ENCODE assay signal across 7 cellular contexts in the genomic region with DNA sequence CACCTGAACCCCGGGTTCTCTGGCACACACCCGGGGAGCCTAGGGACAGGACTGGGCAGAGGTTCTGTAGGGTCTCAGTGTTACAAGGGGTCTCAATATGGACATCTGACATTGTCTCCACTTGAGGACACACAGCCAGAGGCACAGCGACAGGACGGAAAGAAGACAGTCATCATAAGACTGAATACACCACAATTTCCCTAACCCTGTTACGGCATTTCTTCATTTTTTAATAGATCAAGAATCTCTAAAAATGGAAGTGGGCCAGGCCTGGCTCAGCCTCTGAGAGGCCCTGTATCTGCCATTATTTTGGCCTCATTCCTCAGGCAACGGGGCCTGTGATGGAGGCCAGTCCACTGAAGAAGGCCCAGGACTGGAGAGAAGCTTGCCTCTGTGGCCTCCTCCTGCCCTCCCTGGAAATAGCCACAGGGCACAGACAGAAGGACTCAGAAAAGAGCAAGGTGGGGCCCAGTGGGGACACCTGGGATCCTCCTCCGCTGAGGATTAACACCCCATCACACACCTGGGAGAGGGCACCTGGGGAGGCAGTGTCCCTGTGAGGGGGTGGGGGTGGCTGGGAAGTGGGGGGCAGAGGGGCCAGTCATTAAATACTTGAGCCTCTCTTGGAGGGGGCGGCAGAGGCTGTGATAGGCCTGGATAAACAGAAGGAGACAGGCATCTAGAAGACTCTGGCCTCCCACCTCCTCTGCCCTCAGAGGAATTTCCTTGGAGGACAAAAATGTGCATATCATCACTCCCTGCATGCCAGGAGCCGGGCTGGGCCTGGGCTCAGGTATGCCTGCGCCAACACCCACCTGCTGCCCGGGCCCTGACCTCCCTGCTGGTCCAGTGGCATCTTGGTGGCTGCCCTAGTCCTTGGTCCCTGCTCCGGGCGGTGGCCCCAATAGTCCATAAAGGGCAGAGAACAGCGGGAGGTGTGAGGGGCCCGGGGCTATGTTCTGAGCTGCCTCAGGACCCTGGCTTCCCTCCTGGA. TPM values are rescaled to one million over a fixed set of nuclear protein-coding genes. Genes with fewer than 3 reads are reported as not detected.
DNase-seq lines count a peak whose midpoint lies in the region; ATAC-seq and TF ChIP-seq lines count a peak whose summit lies in the region.

No MANE protein-coding gene starts in this region.

- intact Hi-C loops in CD4-positive, alpha-beta memory T cell (cut with micrococcal nuclease), result loop anchor here (10.0 kb wide), 1 partner anchor 336 kb away; no protein-coding TSS in a partner anchor
- intact Hi-C loops in naive thymus-derived CD4-positive, alpha-beta T cell (cut with micrococcal nuclease), result loop anchor here in 1 of 2 donors (10.0 kb wide), 1 partner anchor 346 kb away; no protein-coding TSS in a partner anchor
- intact Hi-C loops in body of pancreas (cut with DNase I), result no loop called here

- POLR2A ChIA-PET in CD4-positive, alpha-beta memory T cell (lab: Charles Lee; ENCODE audit: partially characterized antibody), result interaction anchor here (0.6 to 2.8 kb wide), 10 partner anchors 9 to 255 kb away, joined by 3 to 53 read pairs (median 10); partner anchors contain the start of genes ANAPC16, ASCC1 and SPOCK2
- POLR2A ChIA-PET in naive thymus-derived CD4-positive, alpha-beta T cell (lab: Charles Lee), result interaction anchor here (0.5 to 2.9 kb wide), 13 partner anchors 8 to 1848 kb away, joined by 3 to 29 read pairs (median 4); partner anchors contain the start of genes ANAPC16, ASCC1 and SPOCK2

- H3K9me2 ChIP-seq in GM23338 (ENCODE audit: insufficient read depth), result no peaks in the 10 kb centered on the region

- H3K4me3 ChIP-seq in CD4-positive, alpha-beta memory T cell (ENCODE audit: low read length in 2 of 2), result peak overlapping the region in 1 of 2 donors; percentile 25
- H3K4me3 ChIP-seq in GM23338, result no peak overlapping the region
- H3K4me3 ChIP-seq in naive thymus-derived CD4-positive, alpha-beta T cell (ENCODE audit: low read length), result peak overlapping the region; percentile 21
- H3K4me3 ChIP-seq in body of pancreas, result no peak overlapping the region

- H3K36me3 Mint-ChIP-seq in CD4-positive, alpha-beta memory T cell, result peaks cover 25 to 79% of the 10 kb centered on the region in 2 donors
- no peaks in the 10 kb centered on the region for H3K36me3 Mint-ChIP-seq in GM23338 (ENCODE audit: low read depth)
- peaks cover 43% of the 10 kb centered on the region for H3K36me3 Mint-ChIP-seq in activated naive CD8-positive, alpha-beta T cell treated with anti-CD3 and anti-CD28 coated beads for 36 hours
- H3K36me3 Mint-ChIP-seq in naive thymus-derived CD4-positive, alpha-beta T cell, result peaks cover 7 to 27% (median 16%) of the 10 kb centered on the region in 5 donors

- peak in 1 of 5 donors; percentile 13 for DNase-seq in CD4-positive, alpha-beta memory T cell
- DNase-seq in GM23338 (ENCODE audit: low spot score) (peak; percentile 48), body of pancreas (no peak), epidermal melanocyte (ENCODE audit: insufficient read length, low spot score) (no peak)
- DNase-seq in activated naive CD8-positive, alpha-beta T cell treated with anti-CD3 and anti-CD28 coated beads for 36 hours, result no peak
- peak in 1 of 9 donors; percentile 10 for DNase-seq in naive thymus-derived CD4-positive, alpha-beta T cell

- H3K4me1 ChIP-seq in CD4-positive, alpha-beta memory T cell (ENCODE audit: insufficient read depth, low read length), result peaks cover 97% of the 10 kb centered on the region
- H3K4me1 ChIP-seq in GM23338 (ENCODE audit: insufficient read depth) (no peaks in the 10 kb centered on the region), body of pancreas (peaks cover 6% of the 10 kb centered on the region)
- H3K4me1 ChIP-seq in naive thymus-derived CD4-positive, alpha-beta T cell (ENCODE audit: control insufficient read depth in 2 of 2, insufficient read depth in 2 of 2, low read length in 2 of 2), result peaks cover 91 to 93% of the 10 kb centered on the region in 2 donors

- H3K9me3 ChIP-seq in CD4-positive, alpha-beta memory T cell (ENCODE audit: control insufficient read depth in 1 of 2, low read length in 2 of 2), result no peaks in the 10 kb centered on the region
- no peaks in the 10 kb centered on the region for H3K9me3 ChIP-seq in naive thymus-derived CD4-positive, alpha-beta T cell (ENCODE audit: control insufficient read depth in 2 of 3, low read length in 3 of 3)
- H3K9me3 ChIP-seq in body of pancreas, result no peaks in the 10 kb centered on the region

- TF ChIP-seq CTCF in GM23338 (conservative IDR thresholded peaks at IDR 0.05; ENCODE audit: low read depth in 2 of 2) (no peak), body of pancreas (IDR thresholded peaks at IDR 0.05) (no peak)

- H3K27me3 ChIP-seq in CD4-positive, alpha-beta memory T cell (ENCODE audit: insufficient read depth, low read length), result no peaks in the 10 kb centered on the region
- H3K27me3 ChIP-seq in GM23338 (ENCODE audit: insufficient read depth) (peaks cover 7% of the 10 kb centered on the region), body of pancreas (no peaks in the 10 kb centered on the region)
- H3K27me3 ChIP-seq in naive thymus-derived CD4-positive, alpha-beta T cell (ENCODE audit: control insufficient read depth in 2 of 2, insufficient read depth in 2 of 2, low read length in 2 of 2), result no peaks in the 10 kb centered on the region

- H3K36me3 ChIP-seq in CD4-positive, alpha-beta memory T cell (ENCODE audit: insufficient read depth, low read length), result peaks cover 55% of the 10 kb centered on the region
- no peaks in the 10 kb centered on the region for H3K36me3 ChIP-seq in GM23338 (ENCODE audit: insufficient read depth)
- H3K36me3 ChIP-seq in naive thymus-derived CD4-positive, alpha-beta T cell (ENCODE audit: control insufficient read depth in 2 of 3, insufficient read depth in 3 of 3, low read length in 3 of 3), result peaks cover 6 to 52% (median 16%) of the 10 kb centered on the region in 3 experiments
- H3K36me3 ChIP-seq in body of pancreas (replicated peaks in 1 of 2; ENCODE audit: insufficient read depth in 1 of 2, low read depth in 2 of 2), result no peaks in the 10 kb centered on the region

- ATAC-seq in GM23338 (peak; percentile 33), body of pancreas (no peak), GM18861 (IDR thresholded peaks at IDR 0.05; ENCODE audit: unreplicated experiment) (no peak)
- ATAC-seq in naive thymus-derived CD4-positive, alpha-beta T cell, result no peak

- H3K79me2 ChIP-seq in GM23338 (replicated peaks; ENCODE audit: insufficient read depth), result no peaks in the 10 kb centered on the region

- no peaks in the 10 kb centered on the region for H3F3A ChIP-seq in GM23338 (replicated peaks; ENCODE audit: low read depth)

- H3K4me3 Mint-ChIP-seq in CD4-positive, alpha-beta memory T cell, result peak overlapping the region; percentile 47 to 98 (median 81)
- no peak overlapping the region for H3K4me3 Mint-ChIP-seq in GM23338
- H3K4me3 Mint-ChIP-seq in activated naive CD8-positive, alpha-beta T cell treated with anti-CD3 and anti-CD28 coated beads for 36 hours, result peak overlapping the region; percentile 58
- H3K4me3 Mint-ChIP-seq in naive thymus-derived CD4-positive, alpha-beta T cell, result peak overlapping the region; percentile 69 to 98 (median 87)

- 79 to 88% methylated on average over 13 to 15 of the region's 15 CpGs for WGBS in body of pancreas, 2 donors

- H4K20me1 ChIP-seq in GM23338 (replicated peaks; ENCODE audit: insufficient read depth), result no peaks in the 10 kb centered on the region

- peak overlapping the region; percentile 86 to 97 (median 93) for H3K27ac Mint-ChIP-seq in CD4-positive, alpha-beta memory T cell
- no peak overlapping the region for H3K27ac Mint-ChIP-seq in GM23338
- peak overlapping the region; percentile 95 for H3K27ac Mint-ChIP-seq in activated naive CD8-positive, alpha-beta T cell treated with anti-CD3 and anti-CD28 coated beads for 36 hours
- H3K27ac Mint-ChIP-seq in naive thymus-derived CD4-positive, alpha-beta T cell, result peak overlapping the region; percentile 75 to 97 (median 93)

- no peak overlapping the region for H2AFZ ChIP-seq in GM23338

- TF ChIP-seq POLR2A in body of pancreas (IDR thresholded peaks at IDR 0.05), result no peak

- peaks cover 64 to 99% (median 88%) of the 10 kb centered on the region in 4 donors for H3K4me1 Mint-ChIP-seq in CD4-positive, alpha-beta memory T cell
- H3K4me1 Mint-ChIP-seq in GM23338, result peaks cover 7% of the 10 kb centered on the region
- H3K4me1 Mint-ChIP-seq in activated naive CD8-positive, alpha-beta T cell treated with anti-CD3 and anti-CD28 coated beads for 36 hours, result peaks cover 90% of the 10 kb centered on the region
- H3K4me1 Mint-ChIP-seq in naive thymus-derived CD4-positive, alpha-beta T cell, result peaks cover 70 to 98% (median 89%) of the 10 kb centered on the region in 7 donors

- no peaks in the 10 kb centered on the region for H3K27me3 Mint-ChIP-seq in CD4-positive, alpha-beta memory T cell
- peaks cover 13% of the 10 kb centered on the region for H3K27me3 Mint-ChIP-seq in GM23338 (ENCODE audit: insufficient read depth, low read depth, poor library complexity)
- no peaks in the 10 kb centered on the region for H3K27me3 Mint-ChIP-seq in activated naive CD8-positive, alpha-beta T cell treated with anti-CD3 and anti-CD28 coated beads for 36 hours
- no peaks in the 10 kb centered on the region for H3K27me3 Mint-ChIP-seq in naive thymus-derived CD4-positive, alpha-beta T cell

- CTCF ChIA-PET in CD4-positive, alpha-beta memory T cell (lab: Charles Lee; ENCODE audit: partially characterized antibody), result interaction anchor here (1.1 to 2.5 kb wide), 6 partner anchors 11 to 257 kb away, joined by 3 to 12 read pairs (median 8); no protein-coding TSS in a partner anchor
- CTCF ChIA-PET in naive thymus-derived CD4-positive, alpha-beta T cell (lab: Charles Lee), result interaction anchor here (0.8 to 2.2 kb wide), 8 partner anchors 26 to 250 kb away, joined by 3 to 12 read pairs (median 4); partner anchors contain the start of gene ANAPC16

- H3K9me3 Mint-ChIP-seq in CD4-positive, alpha-beta memory T cell, result peaks cover 0 to 4% (median 0%) of the 10 kb centered on the region in 8 donors
- no peaks in the 10 kb centered on the region for H3K9me3 Mint-ChIP-seq in GM23338
- no peaks in the 10 kb centered on the region for H3K9me3 Mint-ChIP-seq in activated naive CD8-positive, alpha-beta T cell treated with anti-CD3 and anti-CD28 coated beads for 36 hours
- H3K9me3 Mint-ChIP-seq in naive thymus-derived CD4-positive, alpha-beta T cell, result peaks cover 0 to 4% (median 0%) of the 10 kb centered on the region in 11 donors

- H3K27ac ChIP-seq in CD4-positive, alpha-beta memory T cell (ENCODE audit: low read depth, low read length), result peak overlapping the region; percentile 94
- H3K27ac ChIP-seq in GM23338 (ENCODE audit: low read depth) (no peak overlapping the region), body of pancreas (no peak overlapping the region)
- peak overlapping the region; percentile 99 for H3K27ac ChIP-seq in naive thymus-derived CD4-positive, alpha-beta T cell (ENCODE audit: low read depth, low read length)

- H3K4me2 ChIP-seq in GM23338, result no peak overlapping the region

RNA-seq across cellular contexts. Expression of gene SPOCK2, which starts 8.0 kb away (rescaled TPM):
- 100 to 1,000 TPM; 552 to 556 TPM for total RNA-seq in CD4-positive, alpha-beta memory T cell
- 100 to 1,000 TPM; 174 to 260 TPM for polyA plus RNA-seq in CD4-positive, alpha-beta memory T cell
- 2.6 and 3.6 TPM in 2 replicates for total RNA-seq in GM23338 (2014; rRNA removed; shearing (Covaris generic))
- polyA plus RNA-seq in GM23338 (2016; fragmentation: Nextera tagmentation; extraction: Ambion mirVana), result 1.2 and 1.3 TPM in 2 replicates
- 100 to 1,000 TPM; 136 to 142 TPM for total RNA-seq in activated naive CD8-positive, alpha-beta T cell treated with anti-CD3 and anti-CD28 coated beads for 36 hours
- total RNA-seq in naive thymus-derived CD4-positive, alpha-beta T cell, result 100 to 1,000 TPM; 312 to 543 (median 505) TPM
- 100 to 1,000 TPM; 200 to 250 TPM for polyA plus RNA-seq in naive thymus-derived CD4-positive, alpha-beta T cell
- total RNA-seq in body of pancreas, result 1 to 10 TPM; 2.0 to 7.3 TPM

Comparison
In these comparisons a context has a peak if more than half of its experiments do, and no peak if none do; other contexts are left out.
1. H3K27ac ChIP-seq: peak in CD4-positive, alpha-beta memory T cell (single experiment) and naive thymus-derived CD4-positive, alpha-beta T cell (single experiment); none in GM23338 (single experiment) and body of pancreas (0 of 4).
2. RNA of gene SPOCK2, which starts 8.0 kb away (total RNA-seq): 552 to 556 TPM in CD4-positive, alpha-beta memory T cell, 312 to 543 TPM in naive thymus-derived CD4-positive, alpha-beta T cell and 136 to 142 TPM in activated naive CD8-positive, alpha-beta T cell treated with anti-CD3 and anti-CD28 coated beads for 36 hours; 2.0 to 7.3 TPM in body of pancreas and 2.6 to 3.6 TPM in GM23338; every median in the first group is over 10 times any median in the second.